ENCODE assay signal across 16 cellular contexts in the genomic region with DNA sequence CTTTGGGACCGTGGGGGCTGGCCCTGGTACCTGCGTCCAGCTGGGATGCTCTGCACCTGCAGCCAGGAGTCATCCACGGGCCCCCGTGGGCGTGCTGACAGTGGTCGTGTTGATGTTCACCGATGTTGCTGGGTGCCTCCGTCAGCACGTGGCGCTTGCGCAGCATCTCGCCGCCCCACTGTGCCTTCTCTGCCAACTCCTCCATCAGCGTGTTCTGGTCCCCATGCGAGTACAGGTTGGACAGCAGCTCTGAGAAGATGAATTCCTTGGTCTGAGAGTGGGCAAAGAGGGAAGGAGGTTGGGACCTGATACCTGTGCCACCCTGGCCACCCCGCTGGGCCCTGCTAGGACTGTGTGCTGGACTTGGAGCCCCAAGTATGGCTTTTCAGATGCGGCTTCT.
"Had no signal": no experiment of that assay in that cellular context is flagged by ENCODE, and none has a peak within 500 bp of the region (broad histone marks: within the 10 kb centered on the region; RNA-seq: fewer than 3 reads in every experiment).

No MANE protein-coding gene starts in this region.

- H3K9me3 ChIP-seq: ascending aorta, lower lobe of right lung, SK-N-SH, upper lobe of left lung had no signal

- H3K27me3 ChIP-seq: ascending aorta, dorsolateral prefrontal cortex, upper lobe of left lung had no signal

- FAIRE-seq: bronchial epithelial cell had no signal

- H3K4me3 ChIP-seq: smooth muscle cell had no signal

- H3K9ac ChIP-seq: SK-N-SH had no signal

- DNase-seq: activated CD4-positive, alpha-beta T cell treated with anti-CD3 and anti-CD28 coated beads, Interleukin-2, amount 10 ng/mL, durations not matched to agents 7 days and 5 days; activated CD8-positive, alpha-beta memory T cell treated with anti-CD3 and anti-CD28 coated beads, Interleukin-2, amount 50 U/mL, for 48 hours; activated gamma-delta T cell treated with Interleukin-2 at 50 U/mL for 16 hours; activated T-cell treated with anti-CD3 and anti-CD28 coated beads, Interleukin-2, amount 50 U/mL, for 72 hours; hypothalamus; lower lobe of right lung; midbrain; SK-N-SH; stimulated activated naive CD8-positive, alpha-beta T cell treated with anti-CD3 and anti-CD28 coated beads, Interleukin-15, Interleukin-2, amounts not matched to agents 100 U/mL and 50 U/mL, for 24 hours; T-cell; T-helper 9 cell had no signal

- H3K27ac ChIP-seq: lower lobe of right lung had no signal

- H3K4me2 ChIP-seq: smooth muscle cell had no signal

- ATAC-seq: activated T-cell treated with anti-CD3 and anti-CD28 coated beads, Interleukin-2, amount 50 U/mL, for 72 hours; stimulated activated naive CD8-positive, alpha-beta T cell treated with anti-CD3 and anti-CD28 coated beads, Interleukin-15, Interleukin-2, amounts not matched to agents 100 U/mL and 50 U/mL, for 24 hours; T-cell had no signal

- H3K36me3 ChIP-seq: ascending aorta, lower lobe of right lung, upper lobe of left lung had no signal
